Comparison of ENCODE assay signal across 25 cellular contexts in genomic region chr13:87080100-87080779, GRCh38.
DNase-seq lines count a peak whose midpoint lies in the region; ATAC-seq, FAIRE-seq and TF ChIP-seq lines count a peak whose summit lies in the region.
"Had no signal": no experiment of that assay in that cellular context is flagged by ENCODE, and none has a peak within 500 bp of the region (broad histone marks: within the 10 kb centered on the region; RNA-seq: fewer than 3 reads in every experiment).

No MANE protein-coding gene starts in this region.

- H3K4me2 ChIP-seq in SK-N-SH (no peak overlapping the region), Karpas-422 (ENCODE audit: low read depth, low read length, poor library complexity, severe bottlenecking) (no peak overlapping the region)
- H3K4me2 ChIP-seq: BLaER1 had no signal

- H3F3A ChIP-seq in SK-N-SH (replicated peaks; ENCODE audit: insufficient read depth): no peaks in the 10 kb centered on the region

- H3K4me3 ChIP-seq in SK-N-SH (ENCODE audit: low read depth in 2 of 2, low read length in 1 of 2): no peak overlapping the region; a peak in 1 of 4 replicates
- no peak overlapping the region for H3K4me3 ChIP-seq in Karpas-422 (ENCODE audit: low read length)
- H3K4me3 ChIP-seq in kidney (ENCODE audit: low read length in 2 of 2): no peak overlapping the region
- H3K4me3 ChIP-seq in breast epithelium: no peak overlapping the region
- H3K4me3 ChIP-seq: BLaER1, GM23248, HAP-1, SJSA1 had no signal

- CTCF ChIA-PET in SK-N-SH (lab: Yijun Ruan, JAX): no interaction called here

- no peak for TF ChIP-seq RAD21 in SK-N-SH (IDR thresholded peaks at IDR 0.05; ENCODE audit: low read length)

- H3K4me1 ChIP-seq in SK-N-SH (ENCODE audit: control insufficient read depth in 1 of 2, insufficient read depth in 2 of 2, low read depth in 1 of 2, low read length in 1 of 2): no peaks in the 10 kb centered on the region
- H3K4me1 ChIP-seq in Karpas-422 (ENCODE audit: low read length): no peaks in the 10 kb centered on the region
- H3K4me1 ChIP-seq in kidney (ENCODE audit: control insufficient read depth in 1 of 2, insufficient read depth in 1 of 2, low read depth in 1 of 2, low read length in 2 of 2): no peaks in the 10 kb centered on the region
- H3K4me1 ChIP-seq in breast epithelium: no peaks in the 10 kb centered on the region
- H3K4me1 ChIP-seq: BLaER1, HAP-1, SJSA1 had no signal

- no peaks in the 10 kb centered on the region for H3K36me3 ChIP-seq in SK-N-SH (replicated peaks in 1 of 2; ENCODE audit: control insufficient read depth in 1 of 2, insufficient read depth in 2 of 2, low read length in 1 of 2)
- no peaks in the 10 kb centered on the region for H3K36me3 ChIP-seq in Karpas-422 (ENCODE audit: insufficient read depth, low read length)
- no peaks in the 10 kb centered on the region for H3K36me3 ChIP-seq in kidney (ENCODE audit: control insufficient read depth in 1 of 2, insufficient read depth in 2 of 2, low read length in 2 of 2)
- H3K36me3 ChIP-seq in breast epithelium: no peaks in the 10 kb centered on the region
- H3K36me3 ChIP-seq: BLaER1, HAP-1, SJSA1 had no signal

- 39% methylated on average over 14 of the region's 27 CpGs for WGBS in SK-N-SH (ENCODE audit: low lambda C conversion rate)

- no peak for TF ChIP-seq EP300 in SK-N-SH (IDR thresholded peaks at IDR 0.05; ENCODE audit: borderline replicate concordance in 1 of 2, low read depth in 1 of 2, low read length in 1 of 2)

- H3K9me3 ChIP-seq in SK-N-SH (no peaks in the 10 kb centered on the region), Karpas-422 (ENCODE audit: low read length) (peaks cover 7% of the 10 kb centered on the region; the same call in 1 of the 2 replicates), kidney (ENCODE audit: control insufficient read depth in 1 of 2, low read length in 2 of 2) (no peaks in the 10 kb centered on the region), breast epithelium (peaks cover 0 to 3% of the 10 kb centered on the region in 2 donors)
- H3K9me3 ChIP-seq: HAP-1, SJSA1 had no signal

- H4K20me1 ChIP-seq in SK-N-SH (ENCODE audit: insufficient read depth) (no peaks in the 10 kb centered on the region), Karpas-422 (ENCODE audit: insufficient read depth, low read depth, low read length) (no peaks in the 10 kb centered on the region)
- H4K20me1 ChIP-seq: BLaER1 had no signal

- intact Hi-C loops in kidney (cut with DNase I): no loop called here
- intact Hi-C loops in sciatic nerve (cut with DNase I): no loop called here
- intact Hi-C loops in breast epithelium (cut with DNase I; ENCODE audit: low total_unique reads): no loop called here

- H3K9me2 ChIP-seq in SK-N-SH (no peaks in the 10 kb centered on the region), Karpas-422 (replicated peaks; ENCODE audit: insufficient read depth, low read length) (no peaks in the 10 kb centered on the region)

- POLR2A ChIA-PET in SK-N-SH (lab: Yijun Ruan, JAX): no interaction called here

- ATAC-seq in SK-N-SH treated with all-trans-retinoic acid at 6 μM for 48 hours (no peak; the same call in 1 of the 3 replicates), sciatic nerve (peak; percentile 24), GM19035 (IDR thresholded peaks at IDR 0.05; ENCODE audit: unreplicated experiment) (no peak)
- ATAC-seq: PC-3 had no signal

- TF ChIP-seq CTCF in SK-N-SH (IDR thresholded peaks at IDR 0.05) (no peak), kidney (IDR thresholded peaks at IDR 0.05; ENCODE audit: borderline replicate concordance, extremely low read depth, insufficient read depth) (no peak), breast epithelium (IDR thresholded peaks at IDR 0.05) (no peak)

- no peak for TF ChIP-seq POLR2A in breast epithelium (IDR thresholded peaks at IDR 0.05)

- H2AFZ ChIP-seq in SK-N-SH (ENCODE audit: low read depth) (0 out of 2 replicates have a peak overlapping the region, but pooled peaks have one; percentile 49), Karpas-422 (ENCODE audit: low read length) (peak overlapping the region; percentile 66; the same call in 1 of the 2 replicates)
- H2AFZ ChIP-seq: GM23248 had no signal

- no peak overlapping the region for H3K27ac ChIP-seq in SK-N-SH (ENCODE audit: low read depth in 2 of 2, low read length in 1 of 2)
- no peak overlapping the region for H3K27ac ChIP-seq in Karpas-422 (ENCODE audit: low read length)
- H3K27ac ChIP-seq in kidney (ENCODE audit: low read depth in 2 of 2, low read length in 2 of 2): no peak overlapping the region
- H3K27ac ChIP-seq in breast epithelium: no peak overlapping the region
- H3K27ac ChIP-seq: BLaER1, GM23248, SJSA1 had no signal

- no peak for DNase-seq in SK-N-SH
- DNase-seq in Karpas-422: no peak
- peak; percentile 59 for DNase-seq in kidney
- no peak for DNase-seq in sciatic nerve (ENCODE audit: low spot score)
- no peak for DNase-seq in LoVo (ENCODE audit: low spot score)
- no peak for DNase-seq in breast epithelium (ENCODE audit: low spot score in 2 of 2)
- DNase-seq: CD4-positive, CD25-positive, alpha-beta regulatory T cell; DMS153; DND-41; GM23248; HFFc6; KBM-7; NCI-H1048; NCI-H1436; NCI-H1930; NCI-H2107; NCI-H524; NCI-H748 treated with DMSO at 0.1 percent for 48 hours; NK-92 treated with Interleukin-12 subunit alpha and Interleukin-12 subunit beta, amount 100 ng/mL, for 24 hours; PC-3 had no signal

- H3K79me2 ChIP-seq in SK-N-SH (ENCODE audit: insufficient read depth) (no peaks in the 10 kb centered on the region), Karpas-422 (ENCODE audit: low read length) (no peaks in the 10 kb centered on the region)

- H3K27me3 ChIP-seq in SK-N-SH (ENCODE audit: insufficient read depth): no peaks in the 10 kb centered on the region; the same call in 1 of the 2 replicates
- no peaks in the 10 kb centered on the region for H3K27me3 ChIP-seq in Karpas-422 (ENCODE audit: low read length)
- H3K27me3 ChIP-seq in breast epithelium: no peaks in the 10 kb centered on the region
- H3K27me3 ChIP-seq: BLaER1, SJSA1 had no signal

- no peak for FAIRE-seq in kidney (lab: Jason Lieb, UNC)

- no peak overlapping the region for H3K9ac ChIP-seq in SK-N-SH
- H3K9ac ChIP-seq in Karpas-422 (ENCODE audit: low read length): no peak overlapping the region
- no peak overlapping the region for H3K9ac ChIP-seq in kidney (ENCODE audit: low read length in 2 of 2)
- H3K9ac ChIP-seq: BLaER1, GM23248 had no signal

TF ChIP-seq in SK-N-SH, 30 proteins besides CTCF, POLR2A, EP300 and RAD21 (continues in another document):
- no peak for TF ChIP-seq PBX3 (IDR thresholded peaks at IDR 0.05)
- TF ChIP-seq CHD2 (IDR thresholded peaks at IDR 0.05; ENCODE audit: low read length, partially characterized antibody): no peak
- no peak for TF ChIP-seq RXRA (IDR thresholded peaks at IDR 0.05; ENCODE audit: borderline replicate concordance, low read depth)
- TF ChIP-seq TEAD4 (IDR thresholded peaks at IDR 0.05; ENCODE audit: borderline replicate concordance, insufficient read depth): no peak
- no peak for TF ChIP-seq MAX (IDR thresholded peaks at IDR 0.05; ENCODE audit: low read depth)
- TF ChIP-seq FOSL2 (IDR thresholded peaks at IDR 0.05; ENCODE audit: borderline replicate concordance, low read depth): no peak
- TF ChIP-seq EZH2phosphoT487 (IDR thresholded peaks at IDR 0.05; ENCODE audit: borderline replicate concordance, low read depth): no peak

TF ChIP-seq in SK-N-SH treated with all-trans-retinoic acid at 6 μM for 48 hours, 23 proteins besides CTCF, POLR2A, EP300 and RAD21 (continues in another document):
- TF ChIP-seq OSR1 (CRISPR knock-in tag; IDR thresholded peaks at IDR 0.05) (no peak), CSDC2 (CRISPR knock-in tag; IDR thresholded peaks at IDR 0.05) (no peak), ZFP30 (CRISPR knock-in tag; IDR thresholded peaks at IDR 0.05) (no peak), ZNF70 (CRISPR knock-in tag; IDR thresholded peaks at IDR 0.05) (no peak), POU6F1 (CRISPR knock-in tag; IDR thresholded peaks at IDR 0.05; ENCODE audit: borderline replicate concordance, low read depth) (no peak), ISL1 (CRISPR knock-in tag; IDR thresholded peaks at IDR 0.05) (no peak), TSHZ2 (CRISPR knock-in tag; IDR thresholded peaks at IDR 0.05) (no peak), BACH2 (CRISPR knock-in tag; IDR thresholded peaks at IDR 0.05; ENCODE audit: borderline replicate concordance) (no peak), ZC3H10 (CRISPR knock-in tag; IDR thresholded peaks at IDR 0.05) (no peak), GLIS3 (CRISPR knock-in tag; IDR thresholded peaks at IDR 0.05) (no peak)
